Comparison of ENCODE assay signal across 1 cellular context in the genomic region with DNA sequence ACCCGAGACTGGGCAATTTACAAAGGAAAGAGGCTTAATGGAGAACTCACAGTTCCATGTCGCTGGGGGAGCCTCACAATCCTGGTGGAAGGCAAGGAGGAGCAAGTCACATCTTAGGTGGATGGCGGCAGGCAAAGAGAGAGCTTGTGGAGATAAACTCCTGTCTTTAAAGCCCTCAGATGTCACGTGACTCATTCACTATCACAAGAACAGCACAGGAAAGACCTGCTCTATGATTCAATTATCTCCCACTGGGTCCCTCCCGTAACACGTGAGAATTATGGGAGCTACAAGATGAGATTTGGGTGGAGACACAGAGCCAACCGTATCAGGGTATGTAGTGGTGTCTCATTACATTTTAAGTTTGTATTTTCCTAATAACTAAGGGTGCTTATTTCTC.
TF ChIP-seq lines count a peak whose summit lies in the region.
"Not testable (repeated sequence)": the region's sequence is repeated elsewhere in the genome, so short reads cannot be mapped to it uniquely, and the experiment has no call there.

No MANE protein-coding gene starts in this region.

TF ChIP-seq in K562, 482 proteins besides CTCF, POLR2A, EP300 and RAD21 (continued from another document):
- peak in 1 of 2 experiments; percentile 80 for TF ChIP-seq AFF1 (IDR thresholded peaks at IDR 0.05; ENCODE audit: low read depth in 1 of 2, partially characterized antibody in 2 of 2)
- TF ChIP-seq CBFA2T3 (IDR thresholded peaks at IDR 0.05) = peak; percentile 67
- TF ChIP-seq DIDO1 (tag; IDR thresholded peaks at IDR 0.05; ENCODE audit: low read depth) = peak; percentile 56; the same call in 1 of the 2 replicates
- TF ChIP-seq ELK3 (CRISPR knock-in tag; IDR thresholded peaks at IDR 0.05) = 0 out of 2 replicates have a peak, but pooled peaks have one; percentile 30
- TF ChIP-seq TEAD4 (IDR thresholded peaks at IDR 0.05; ENCODE audit: low read length) = 0 out of 2 replicates have a peak, but pooled peaks have one; percentile 13
- TF ChIP-seq TEAD4 (CRISPR knock-in tag; IDR thresholded peaks at IDR 0.05; ENCODE audit: borderline replicate concordance) = not testable (repeated sequence)
- peak; percentile 92 for TF ChIP-seq CBFA2T2 (conservative IDR thresholded peaks at IDR 0.05)
- TF ChIP-seq, protein P1, sequence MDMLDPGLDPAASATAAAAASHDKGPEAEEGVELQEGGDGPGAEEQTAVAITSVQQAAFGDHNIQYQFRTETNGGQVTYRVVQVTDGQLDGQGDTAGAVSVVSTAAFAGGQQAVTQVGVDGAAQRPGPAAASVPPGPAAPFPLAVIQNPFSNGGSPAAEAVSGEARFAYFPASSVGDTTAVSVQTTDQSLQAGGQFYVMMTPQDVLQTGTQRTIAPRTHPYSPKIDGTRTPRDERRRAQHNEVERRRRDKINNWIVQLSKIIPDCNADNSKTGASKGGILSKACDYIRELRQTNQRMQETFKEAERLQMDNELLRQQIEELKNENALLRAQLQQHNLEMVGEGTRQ (CRISPR knock-in tag; IDR thresholded peaks at IDR 0.05) = peak; percentile 85
- TF ChIP-seq MNT (conservative IDR thresholded peaks at IDR 0.05) = peak; percentile 48 to 63; a peak in 3 of 4 replicates
